Comparison of ENCODE assay signal across 8 cellular contexts in the genomic region with DNA sequence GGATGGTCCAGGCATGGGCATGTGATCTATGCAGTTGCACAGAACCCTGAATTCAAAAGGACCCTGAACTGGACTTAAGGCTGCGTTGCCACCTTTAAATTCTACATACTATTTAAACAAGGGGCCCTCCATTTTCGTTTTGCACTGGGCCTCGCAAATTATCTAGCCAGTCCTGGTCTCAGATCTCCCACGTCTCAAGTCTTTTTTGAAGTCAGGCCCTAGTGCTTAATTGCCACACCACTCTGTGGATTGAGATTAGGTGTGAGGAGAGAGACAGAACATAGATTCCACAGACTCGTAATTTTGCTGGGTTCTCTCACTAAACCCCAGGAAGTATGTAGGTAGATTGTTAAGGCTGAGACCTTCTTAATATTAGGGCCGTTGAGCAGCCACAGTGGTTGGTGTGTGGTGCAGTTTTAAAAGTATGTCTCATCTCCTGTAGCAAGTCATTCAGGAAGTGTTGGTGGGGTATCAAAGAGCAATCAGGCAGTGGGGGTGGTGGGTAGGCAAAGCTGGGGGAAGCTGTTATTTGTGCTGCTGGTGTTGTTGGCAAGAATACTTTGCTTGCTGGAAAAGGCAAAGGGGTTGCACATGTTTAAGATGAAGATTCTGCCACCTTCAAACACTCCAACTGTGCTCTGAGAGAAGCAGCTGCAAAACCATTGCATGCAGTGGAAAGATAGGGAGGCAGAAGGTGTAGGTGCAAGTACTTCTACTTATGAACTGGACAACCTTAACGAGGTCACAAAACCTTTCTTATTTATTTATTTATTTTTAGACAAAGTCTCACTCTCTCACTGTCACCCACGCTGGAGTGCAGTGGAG.
DNase-seq lines count a peak whose midpoint lies in the region; ATAC-seq lines count a peak whose summit lies in the region.

No MANE protein-coding gene starts in this region.

- H3K27me3 Mint-ChIP-seq in activated naive CD8-positive, alpha-beta T cell treated with anti-CD3 and anti-CD28 coated beads, Interleukin-2, amount 50 U/mL, for 24 hours = no peaks in the 10 kb centered on the region

- H3K27ac Mint-ChIP-seq in activated naive CD8-positive, alpha-beta T cell treated with anti-CD3 and anti-CD28 coated beads, Interleukin-2, amount 50 U/mL, for 24 hours = peak overlapping the region; percentile 97

- peaks cover 98% of the 10 kb centered on the region for H3K4me1 Mint-ChIP-seq in activated naive CD8-positive, alpha-beta T cell treated with anti-CD3 and anti-CD28 coated beads, Interleukin-2, amount 50 U/mL, for 24 hours

- H3K9me3 Mint-ChIP-seq in activated naive CD8-positive, alpha-beta T cell treated with anti-CD3 and anti-CD28 coated beads, Interleukin-2, amount 50 U/mL, for 24 hours = peaks cover 17% of the 10 kb centered on the region

- DNase-seq in activated CD4-positive, CD25-positive, alpha-beta regulatory T cell (lab: John Stamatoyannopoulos, UW) = peak in 3 of 4 experiments; percentile 18 to 26 (median 24)
- DNase-seq in activated naive CD8-positive, alpha-beta T cell treated with anti-CD3 and anti-CD28 coated beads, Interleukin-2, amount 50 U/mL, for 24 hours = peak; percentile 67
- DNase-seq in stimulated activated CD8-positive, alpha-beta memory T cell treated with anti-CD3 and anti-CD28 coated beads, Interleukin-12 subunit alpha, Interleukin-12 subunit beta, amount 100 ng/mL, for 4 hours (ENCODE audit: low read depth) = peak; percentile 58
- DNase-seq in NCI-H345 treated with DMSO at 0.1 percent for 48 hours (lab: John Stamatoyannopoulos, UW; ENCODE audit: unreplicated experiment) (no peak), superior temporal gyrus (ENCODE audit: extremely low spot score) (no peak), NCI-H510A treated with DMSO at 0.1 percent for 48 hours (lab: John Stamatoyannopoulos, UW) (no peak)

- H3K4me3 Mint-ChIP-seq in activated naive CD8-positive, alpha-beta T cell treated with anti-CD3 and anti-CD28 coated beads, Interleukin-2, amount 50 U/mL, for 24 hours = peak overlapping the region; percentile 64

- peak; percentile 57 for ATAC-seq in GM19351 (IDR thresholded peaks at IDR 0.05; ENCODE audit: unreplicated experiment)
- ATAC-seq in activated naive CD8-positive, alpha-beta T cell treated with anti-CD3 and anti-CD28 coated beads, Interleukin-2, amount 50 U/mL, for 24 hours = peak; percentile 97
- ATAC-seq in HG03565 (IDR thresholded peaks at IDR 0.05; ENCODE audit: unreplicated experiment) = no peak

- H3K36me3 Mint-ChIP-seq in activated naive CD8-positive, alpha-beta T cell treated with anti-CD3 and anti-CD28 coated beads, Interleukin-2, amount 50 U/mL, for 24 hours (ENCODE audit: low read depth) = peaks cover 57% of the 10 kb centered on the region

Comparison
In these comparisons a context has a peak if more than half of its experiments do, and no peak if none do; other contexts are left out.
1. DNase-seq: peak in activated CD4-positive, CD25-positive, alpha-beta regulatory T cell (3 of 4), activated naive CD8-positive, alpha-beta T cell treated with anti-CD3 and anti-CD28 coated beads, Interleukin-2, amount 50 U/mL, for 24 hours (single experiment) and stimulated activated CD8-positive, alpha-beta memory T cell treated with anti-CD3 and anti-CD28 coated beads, Interleukin-12 subunit alpha, Interleukin-12 subunit beta, amount 100 ng/mL, for 4 hours (single experiment); none in NCI-H345 treated with DMSO at 0.1 percent for 48 hours (single experiment), superior temporal gyrus (single experiment) and NCI-H510A treated with DMSO at 0.1 percent for 48 hours (single experiment).